In the genomic region with DNA sequence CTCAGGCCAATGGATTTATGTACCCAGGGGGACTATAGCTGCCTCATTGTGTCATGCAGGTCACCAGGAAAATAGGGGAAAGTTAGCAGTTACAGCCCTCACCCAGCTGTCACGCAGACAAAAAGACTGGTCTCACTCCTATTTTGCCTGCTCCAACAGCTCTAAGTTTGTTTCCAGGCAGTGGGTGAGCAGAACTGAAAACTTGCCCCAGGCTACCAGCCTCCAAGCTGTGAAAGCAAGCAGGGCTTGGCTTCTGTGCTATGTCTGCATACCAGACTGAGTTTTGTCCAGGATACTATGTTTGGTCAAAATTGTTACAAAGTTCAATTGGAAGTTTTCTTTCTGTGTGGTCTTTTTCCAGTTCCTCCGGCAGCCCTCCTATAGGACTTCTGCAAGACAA, we compare ENCODE assay signal across 3 cellular contexts.
"Had no signal": no experiment of that assay in that cellular context is flagged by ENCODE, and none has a peak within 500 bp of the region (broad histone marks: within the 10 kb centered on the region; RNA-seq: fewer than 3 reads in every experiment).

No MANE protein-coding gene starts in this region.

- DNase-seq: GDM1, GF-D8 had no signal

- H3K4me3 ChIP-seq: GM12878 had no signal
